ENCODE assay signal across 9 cellular contexts in the genomic region with DNA sequence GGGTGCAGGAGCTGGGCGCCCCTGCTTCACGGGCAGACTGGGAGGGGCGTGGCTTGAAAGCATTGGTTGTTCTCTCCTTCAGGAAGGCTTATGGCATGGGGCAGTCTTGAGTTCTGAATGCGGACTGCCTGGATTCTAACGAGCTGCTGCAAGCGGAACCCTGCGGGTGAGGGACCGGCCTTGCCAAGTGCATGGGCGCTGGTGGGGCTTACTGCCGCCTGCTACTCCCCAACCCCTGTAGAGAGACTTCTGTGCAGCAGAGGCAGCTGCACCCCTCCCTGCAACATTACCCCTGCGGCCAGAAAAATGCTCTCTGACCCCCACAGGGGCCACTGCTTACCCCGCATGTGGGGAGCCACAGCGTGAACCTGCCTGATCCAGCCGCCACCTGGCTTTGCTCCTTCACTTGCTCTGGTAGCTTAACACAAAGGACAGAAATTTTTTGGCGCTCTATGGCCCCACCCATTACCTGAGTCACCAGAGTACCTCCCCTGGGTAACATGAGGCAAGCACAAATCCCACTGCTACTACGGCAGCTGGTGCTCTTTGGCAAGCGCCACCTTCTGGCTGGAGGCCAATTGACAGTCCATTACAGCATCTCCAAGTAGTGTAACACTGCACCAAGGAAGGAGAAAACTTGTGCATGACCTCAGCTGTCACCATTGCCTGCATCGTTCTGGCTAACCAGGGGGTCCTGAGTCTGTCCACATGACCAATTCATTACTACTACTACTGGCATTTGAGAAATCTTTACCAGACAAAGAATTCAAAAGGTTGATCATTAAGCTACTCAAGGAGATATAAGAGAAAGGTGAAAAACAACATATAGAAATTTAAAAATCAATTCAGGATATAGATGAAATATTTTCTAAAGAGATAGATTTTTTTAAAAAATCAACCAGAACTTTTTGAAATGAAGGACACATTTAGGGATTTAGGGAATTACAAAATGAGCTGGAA. TPM values are rescaled to one million over a fixed set of nuclear protein-coding genes. Genes with fewer than 3 reads are reported as not detected.
DNase-seq lines count a peak whose midpoint lies in the region; ATAC-seq and TF ChIP-seq lines count a peak whose summit lies in the region.
"Had no signal": no experiment of that assay in that cellular context is flagged by ENCODE, and none has a peak within 500 bp of the region (broad histone marks: within the 10 kb centered on the region; RNA-seq: fewer than 3 reads in every experiment).

No MANE protein-coding gene starts in this region.

- peaks cover 0 to 4% of the 10 kb centered on the region in 2 donors for H3K27me3 ChIP-seq in mucosa of rectum (ENCODE audit: control insufficient read depth in 2 of 2, insufficient read depth in 2 of 2, low read length in 2 of 2)
- H3K27me3 ChIP-seq: SJSA1 had no signal

- no peaks in the 10 kb centered on the region for H3K36me3 ChIP-seq in mucosa of rectum (ENCODE audit: control insufficient read depth in 2 of 2, insufficient read depth in 2 of 2, low read length in 2 of 2)
- H3K36me3 ChIP-seq: SJSA1 had no signal

- no peaks in the 10 kb centered on the region for H3K9me3 ChIP-seq in mucosa of rectum (ENCODE audit: control insufficient read depth in 2 of 2, low read length in 2 of 2)
- H3K9me3 ChIP-seq: SJSA1 had no signal

- H3K27ac ChIP-seq in mucosa of rectum (ENCODE audit: low read depth in 2 of 2, low read length in 2 of 2) = peak overlapping the region; percentile 43 to 65
- H3K27ac ChIP-seq: SJSA1 had no signal

- H3K9ac ChIP-seq in mucosa of rectum (ENCODE audit: low read depth in 1 of 2, low read length in 2 of 2) = peak overlapping the region; percentile 67 to 81

- H3K4me3 ChIP-seq in epithelial cell of proximal tubule (ENCODE audit: low read depth, low read length) (peak overlapping the region; percentile 95), mucosa of rectum (ENCODE audit: low read length in 2 of 2) (peak overlapping the region; percentile 75 to 88)
- H3K4me3 ChIP-seq: SJSA1 had no signal

- peak; percentile 82 for TF ChIP-seq CTCF in epithelial cell of proximal tubule (conservative IDR thresholded peaks at IDR 0.05; ENCODE audit: low read depth, low read length)

- ATAC-seq in GM19035 (IDR thresholded peaks at IDR 0.05; ENCODE audit: unreplicated experiment) (peak; percentile 99), HG03280 (IDR thresholded peaks at IDR 0.05; ENCODE audit: unreplicated experiment) (peak; percentile 99)

- peak; percentile 55 for DNase-seq in AG20443 (ENCODE audit: low spot score)
- DNase-seq in NOMO-1 (lab: John Stamatoyannopoulos, UW; ENCODE audit: unreplicated experiment in 2 of 2) = peak; percentile 88 to 96
- DNase-seq in activated CD8-positive, alpha-beta memory T cell treated with anti-CD3 and anti-CD28 coated beads, Interleukin-2, amount 50 U/mL, for 48 hours = peak; percentile 92
- DNase-seq in epithelial cell of proximal tubule (ENCODE audit: low read depth) = peak; percentile 75
- DNase-seq in stimulated activated CD8-positive, alpha-beta memory T cell treated with anti-CD3 and anti-CD28 coated beads, Interleukin-4, amount 100 ng/mL, for 24 hours (ENCODE audit: low read depth) = peak; percentile 87

- peaks cover 0 to 6% of the 10 kb centered on the region in 2 donors for H3K4me1 ChIP-seq in mucosa of rectum (ENCODE audit: control insufficient read depth in 2 of 2, insufficient read depth in 2 of 2, low read length in 2 of 2)
- H3K4me1 ChIP-seq: SJSA1 had no signal

RNA-seq across cellular contexts. Expression of a gene that starts 35.4 kb away (rescaled TPM):
- 562 and 563 TPM in 2 replicates for total RNA-seq in epithelial cell of proximal tubule

RNA-seq across cellular contexts. Expression of a gene that starts 49.7 kb away (rescaled TPM):
- total RNA-seq in epithelial cell of proximal tubule = 755 and 992 TPM in 2 replicates

Comparison
In these comparisons a context has a peak if more than half of its experiments do, and no peak if none do; other contexts are left out.
1. Peak in every context shown above with its lines: DNase-seq, ATAC-seq, H3K4me3 ChIP-seq and H3K27ac ChIP-seq.